9 cellular contexts compared by ENCODE assay signal in genomic region chr11:111944139-111944538, GRCh38. TPM values are rescaled to one million over a fixed set of nuclear protein-coding genes. Genes with fewer than 3 reads are reported as not detected.
DNase-seq lines count a peak whose midpoint lies in the region; ATAC-seq, FAIRE-seq and TF ChIP-seq lines count a peak whose summit lies in the region.
"Had no signal": no experiment of that assay in that cellular context is flagged by ENCODE, and none has a peak within 500 bp of the region (broad histone marks: within the 10 kb centered on the region; RNA-seq: fewer than 3 reads in every experiment).

No MANE protein-coding gene starts in this region.

- H3K4me3 ChIP-seq in ascending aorta, result peak overlapping the region in 1 of 2 donors; percentile 20
- no peak overlapping the region for H3K4me3 ChIP-seq in upper lobe of right lung
- H3K4me3 ChIP-seq: spleen had no signal

- H3K4me3 Mint-ChIP-seq in activated naive CD4-positive, alpha-beta T cell treated with anti-CD3 and anti-CD28 coated beads, Interleukin-2, amount 50 U/mL, for 24 hours, result peak overlapping the region; percentile 62

- H3K27ac Mint-ChIP-seq in activated naive CD4-positive, alpha-beta T cell treated with anti-CD3 and anti-CD28 coated beads, Interleukin-2, amount 50 U/mL, for 24 hours, result peak overlapping the region; percentile 99

- intact Hi-C loops in ascending aorta (cut with DNase I) (loop anchor here (2.0 kb wide), 1 partner anchor 31 kb away; the partner anchor contains the start of gene HSPB2), upper lobe of right lung (cut with DNase I) (no loop called here)

- H3K27me3 Mint-ChIP-seq in activated naive CD4-positive, alpha-beta T cell treated with anti-CD3 and anti-CD28 coated beads, Interleukin-2, amount 50 U/mL, for 24 hours, result no peaks in the 10 kb centered on the region

- H3K27me3 ChIP-seq in ascending aorta (no peaks in the 10 kb centered on the region), upper lobe of right lung (no peaks in the 10 kb centered on the region)
- H3K27me3 ChIP-seq: spleen had no signal

- FAIRE-seq in HTR-8/SVneo (lab: Jason Lieb, UNC), result no peak

- peaks cover 27% of the 10 kb centered on the region for H3K4me1 Mint-ChIP-seq in activated naive CD4-positive, alpha-beta T cell treated with anti-CD3 and anti-CD28 coated beads, Interleukin-2, amount 50 U/mL, for 24 hours

- peak overlapping the region; percentile 91 to 92 for H3K27ac ChIP-seq in ascending aorta
- H3K27ac ChIP-seq in upper lobe of right lung, result peak overlapping the region; percentile 44
- H3K27ac ChIP-seq: spleen had no signal

- no peaks in the 10 kb centered on the region for H3K9me3 Mint-ChIP-seq in activated naive CD4-positive, alpha-beta T cell treated with anti-CD3 and anti-CD28 coated beads, Interleukin-2, amount 50 U/mL, for 24 hours

- peak; percentile 69 for ATAC-seq in upper lobe of right lung

- no peaks in the 10 kb centered on the region for H3K36me3 ChIP-seq in ascending aorta
- no peaks in the 10 kb centered on the region for H3K36me3 ChIP-seq in upper lobe of right lung
- H3K36me3 ChIP-seq: spleen had no signal

- peaks cover 4% of the 10 kb centered on the region for H3K36me3 Mint-ChIP-seq in activated naive CD4-positive, alpha-beta T cell treated with anti-CD3 and anti-CD28 coated beads, Interleukin-2, amount 50 U/mL, for 24 hours

- no peak for DNase-seq in activated naive CD4-positive, alpha-beta T cell treated with Interleukin-2 at 50 U/mL for 16 hours
- DNase-seq in ascending aorta (ENCODE audit: low spot score in 2 of 2), result no peak
- peak; percentile 80 for DNase-seq in kidney tubule cell (ENCODE audit: low spot score)
- DNase-seq in upper lobe of right lung, result no peak
- no peak for DNase-seq in HTR-8/SVneo (ENCODE audit: insufficient read length, low spot score)
- DNase-seq in COR-L47 (lab: John Stamatoyannopoulos, UW), result no peak
- DNase-seq in cerebellum (ENCODE audit: low spot score), result no peak
- DNase-seq: spleen had no signal

- H3K9me3 ChIP-seq in ascending aorta, result no peaks in the 10 kb centered on the region
- no peaks in the 10 kb centered on the region for H3K9me3 ChIP-seq in upper lobe of right lung
- H3K9me3 ChIP-seq: spleen had no signal

- TF ChIP-seq CTCF in ascending aorta (IDR thresholded peaks at IDR 0.05), result no peak
- no peak for TF ChIP-seq CTCF in upper lobe of right lung (IDR thresholded peaks at IDR 0.05)

- H3K4me1 ChIP-seq in ascending aorta (peaks cover 10 to 35% of the 10 kb centered on the region in 2 donors), upper lobe of right lung (peaks cover 11% of the 10 kb centered on the region)

RNA-seq across cellular contexts. Expression of gene DIXDC1, which starts 7.0 kb away (rescaled TPM):
- total RNA-seq in ascending aorta, result 48.9 TPM
- 15.2 TPM for total RNA-seq in upper lobe of right lung
- total RNA-seq in cerebellum, result 45.7 TPM

RNA-seq across cellular contexts. Expression of gene C11orf52, which starts 25.4 kb away (rescaled TPM):
- total RNA-seq in ascending aorta (not detected), upper lobe of right lung (9.8 TPM), cerebellum (not detected)

RNA-seq across cellular contexts. Expression of gene HSPB2, which starts 31.6 kb away (rescaled TPM):
- total RNA-seq in ascending aorta (not detected), upper lobe of right lung (9.2 TPM), cerebellum (0.27 TPM)

RNA-seq across cellular contexts. Expression of gene CRYAB, which starts 32.6 kb away (rescaled TPM):
- total RNA-seq in ascending aorta (288 TPM), upper lobe of right lung (113 TPM), cerebellum (6.0 TPM)
